8 cellular contexts compared by ENCODE assay signal in genomic region chr10:97425964-97426775, GRCh38. TPM values are rescaled to one million over a fixed set of nuclear protein-coding genes. Genes with fewer than 3 reads are reported as not detected.
DNase-seq lines count a peak whose midpoint lies in the region; ATAC-seq and TF ChIP-seq lines count a peak whose summit lies in the region.

Gene PGAM1 (plus strand): TSS chr10:97426191. CDS start chr10:97426308, 117 bp downstream.

- H3K27me3 Mint-ChIP-seq in CD14-positive monocyte (ENCODE audit: low read depth in 3 of 3), result no peaks in the 10 kb centered on the region
- H3K27me3 Mint-ChIP-seq in dendritic cell treated with granulocyte-macrophage colony-stimulating factor and Interleukin-4, amounts not matched to agents 40 ng/mL and 50 ng/mL, for 4 days, result no peaks in the 10 kb centered on the region

- H3K36me3 Mint-ChIP-seq in CD14-positive monocyte, result peaks cover 24 to 33% of the 10 kb centered on the region in 2 donors
- H3K36me3 Mint-ChIP-seq in dendritic cell treated with granulocyte-macrophage colony-stimulating factor and Interleukin-4, amounts not matched to agents 40 ng/mL and 50 ng/mL, for 4 days (ENCODE audit: low read depth), result peaks cover 35% of the 10 kb centered on the region

- H3K27me3 ChIP-seq in liver (ENCODE audit: control insufficient read depth in 4 of 4, insufficient read depth in 4 of 4, low read length in 3 of 4), result no peaks in the 10 kb centered on the region

- WGBS in liver, result 2% methylated on average over 88 of the region's 90 CpGs

- no peak for TF ChIP-seq RAD21 in liver (IDR thresholded peaks at IDR 0.05)

- peak within 1 kb of the TSS; percentile 83 to 89 for H3K9ac ChIP-seq in liver (ENCODE audit: low read depth in 1 of 2, low read length in 2 of 2)

- H3K4me1 ChIP-seq in liver (ENCODE audit: control insufficient read depth in 4 of 4, insufficient read depth in 4 of 4, low read length in 3 of 4), result peaks cover 2 to 20% (median 13%) of the 10 kb centered on the region in 4 donors

- H3K9me3 ChIP-seq in liver (ENCODE audit: control insufficient read depth in 4 of 4, low read length in 3 of 4), result no peaks in the 10 kb centered on the region

- DNase-seq in CD14-positive monocyte (ENCODE audit: low spot score), result peak; percentile 95
- peak; percentile 91 for DNase-seq in NCI-H748 (lab: John Stamatoyannopoulos, UW; ENCODE audit: unreplicated experiment)
- peak; percentile 90 to 93 for DNase-seq in activated CD4-positive, alpha-beta T cell treated with anti-CD3 and anti-CD28 coated beads, Interleukin-2, amount 50 U/mL, for 24 hours (ENCODE audit: low read depth in 1 of 2, low spot score in 1 of 2)
- peak; percentile 95 for DNase-seq in stimulated activated CD4-positive, alpha-beta T cell treated with anti-CD3 and anti-CD28 coated beads, Interleukin-4, amount 100 ng/mL, for 24 hours

- intact Hi-C loops in CD14-positive monocyte (cut with micrococcal nuclease), result loop anchor here in 1 of 2 donors (2.0 to 5.0 kb wide), 2 partner anchors 17 to 94 kb away; partner anchors contain the start of gene FRAT2
- intact Hi-C loops in dendritic cell treated with granulocyte-macrophage colony-stimulating factor and Interleukin-4, amounts not matched to agents 40 ng/mL and 50 ng/mL, for 4 days (cut with micrococcal nuclease), result loop anchor here (1.0 to 5.0 kb wide), 2 partner anchors 19 to 71 kb away; partner anchors contain the start of genes MMS19 and UBTD1

- peak within 1 kb of the TSS; percentile 90 to 93 for H3K27ac ChIP-seq in liver (ENCODE audit: low read depth in 1 of 2, low read length in 2 of 2)

- H3K36me3 ChIP-seq in liver (ENCODE audit: control insufficient read depth in 4 of 4, insufficient read depth in 3 of 4, low read depth in 1 of 4, low read length in 3 of 4), result peaks cover 2 to 14% (median 7%) of the 10 kb centered on the region in 4 donors

- peak within 1 kb of the TSS; percentile 91 to 98 (median 96) for H3K4me3 ChIP-seq in liver (ENCODE audit: low read depth in 1 of 3, low read length in 3 of 3)

- H3K27ac Mint-ChIP-seq in CD14-positive monocyte, result peak within 1 kb of the TSS; percentile 92 to 99 (median 95)
- H3K27ac Mint-ChIP-seq in dendritic cell treated with granulocyte-macrophage colony-stimulating factor and Interleukin-4, amounts not matched to agents 40 ng/mL and 50 ng/mL, for 4 days, result peak within 1 kb of the TSS; percentile 83

- peaks cover 61% of the 10 kb centered on the region for H3K4me1 Mint-ChIP-seq in CD14-positive monocyte
- H3K4me1 Mint-ChIP-seq in dendritic cell treated with granulocyte-macrophage colony-stimulating factor and Interleukin-4, amounts not matched to agents 40 ng/mL and 50 ng/mL, for 4 days (ENCODE audit: low read depth), result peaks cover 41% of the 10 kb centered on the region

- ATAC-seq in GM19372 (IDR thresholded peaks at IDR 0.05; ENCODE audit: low read depth, unreplicated experiment) (peak; percentile 82), HG03558 (IDR thresholded peaks at IDR 0.05; ENCODE audit: extremely low read depth, unreplicated experiment) (peak; percentile 78)

- peaks cover 0 to 3% (median 0%) of the 10 kb centered on the region in 7 donors for H3K9me3 Mint-ChIP-seq in CD14-positive monocyte
- no peaks in the 10 kb centered on the region for H3K9me3 Mint-ChIP-seq in dendritic cell treated with granulocyte-macrophage colony-stimulating factor and Interleukin-4, amounts not matched to agents 40 ng/mL and 50 ng/mL, for 4 days

- peak within 1 kb of the TSS; percentile 85 to 90 for H3K4me3 Mint-ChIP-seq in CD14-positive monocyte
- peak within 1 kb of the TSS; percentile 84 for H3K4me3 Mint-ChIP-seq in dendritic cell treated with granulocyte-macrophage colony-stimulating factor and Interleukin-4, amounts not matched to agents 40 ng/mL and 50 ng/mL, for 4 days

- TF ChIP-seq CTCF in CD14-positive monocyte (IDR thresholded peaks at IDR 0.05), result peak; percentile 65
- TF ChIP-seq CTCF in liver (IDR thresholded peaks at IDR 0.05; ENCODE audit: low read depth, low read length, missing input control), result peak; percentile 70

TF ChIP-seq in liver, 16 proteins besides CTCF, POLR2A, EP300 and RAD21:
- TF ChIP-seq ZBTB33 (IDR thresholded peaks at IDR 0.05) (peak; percentile 79), EGR1 (IDR thresholded peaks at IDR 0.05; ENCODE audit: low read depth in 2 of 2) (peak in 1 of 2 donors; percentile 62), ATF3 (IDR thresholded peaks at IDR 0.05) (no peak), FOXA1 (IDR thresholded peaks at IDR 0.05) (no peak), SP1 (IDR thresholded peaks at IDR 0.05) (peak; percentile 39), TAF1 (conservative IDR thresholded peaks at IDR 0.05) (no peak), NR2F2 (IDR thresholded peaks at IDR 0.05) (no peak), JUND (IDR thresholded peaks at IDR 0.05) (no peak), GABPA (IDR thresholded peaks at IDR 0.05 in 1 of 2, conservative IDR thresholded peaks at IDR 0.05 in 1 of 2) (no peak), YY1 (IDR thresholded peaks at IDR 0.05) (peak; percentile 78), FOXA2 (IDR thresholded peaks at IDR 0.05) (no peak), MAX (IDR thresholded peaks at IDR 0.05) (no peak), REST (IDR thresholded peaks at IDR 0.05) (peak; percentile 53), HNF4G (IDR thresholded peaks at IDR 0.05) (no peak), HNF4A (conservative IDR thresholded peaks at IDR 0.05) (no peak), RXRA (IDR thresholded peaks at IDR 0.05) (no peak)

RNA-seq across cellular contexts. Expression of gene PGAM1, which starts in this region (rescaled TPM):
- polyA plus RNA-seq in CD14-positive monocyte (100 to 1,000 TPM; 498 to 749 TPM), liver (100 to 1,000 TPM; 121 to 178 TPM)
- total RNA-seq in liver, result 10 to 100 TPM; 52.0 to 90.7 TPM

Comparison
In these comparisons a context has a peak if more than half of its experiments do, and no peak if none do; other contexts are left out.
1. Peak in every context shown above with its lines: DNase-seq, ATAC-seq, H3K4me3 ChIP-seq and H3K27ac ChIP-seq.